ENCODE assay signal across 9 cellular contexts in the genomic region with DNA sequence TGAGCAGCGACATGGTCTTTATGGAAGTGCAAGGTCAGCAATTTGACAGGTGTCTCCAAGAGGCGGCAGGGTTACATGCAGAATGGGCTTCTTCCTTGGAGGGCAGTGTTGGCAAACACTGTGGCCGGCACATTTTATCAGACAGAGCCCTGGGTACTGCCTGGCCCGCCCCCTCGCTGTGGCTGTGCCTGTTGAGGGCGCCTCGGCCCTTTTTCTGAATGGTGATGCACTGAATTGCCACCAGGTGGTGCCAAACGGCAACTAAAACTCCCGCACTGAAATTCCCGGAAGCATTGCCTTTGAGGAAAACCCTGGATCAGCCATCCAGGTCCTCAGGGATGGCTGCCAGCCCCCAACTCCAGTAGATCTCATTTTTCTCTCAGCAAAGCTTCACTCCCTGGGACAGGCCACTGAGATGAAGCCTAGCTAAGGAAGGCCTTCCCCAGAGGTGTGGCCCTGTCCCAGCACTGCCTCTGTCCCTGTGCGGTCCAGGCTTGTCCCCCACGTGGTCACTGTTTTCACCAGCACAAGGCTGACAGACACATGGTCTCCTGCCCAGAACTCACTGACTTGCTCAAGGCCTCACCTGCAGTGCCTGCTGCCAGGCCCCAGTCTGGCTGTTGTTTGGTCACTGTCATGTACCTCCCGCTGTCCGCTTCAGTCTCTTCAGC.
DNase-seq lines count a peak whose midpoint lies in the region; ATAC-seq, FAIRE-seq and TF ChIP-seq lines count a peak whose summit lies in the region.
"Had no signal": no experiment of that assay in that cellular context is flagged by ENCODE, and none has a peak within 500 bp of the region (broad histone marks: within the 10 kb centered on the region; RNA-seq: fewer than 3 reads in every experiment).

No MANE protein-coding gene starts in this region.

- no peak overlapping the region for H2AFZ ChIP-seq in HepG2 (ENCODE audit: low read length)

- BruUV-seq in HepG2 (replicated peaks; lab: Mats Ljungman, UMichigan): no TSS peak

- H3K79me2 ChIP-seq in HepG2 (ENCODE audit: insufficient read depth, low read length): no peaks in the 10 kb centered on the region

- no peak overlapping the region for H3K4me2 ChIP-seq in HepG2 (ENCODE audit: low read depth, low read length)

- peak; percentile 91 for TF ChIP-seq CTCF in HepG2 (CRISPR knock-in tag; IDR thresholded peaks at IDR 0.05)

- H3K27me3 Mint-ChIP-seq in dendritic cell treated with granulocyte-macrophage colony-stimulating factor and Interleukin-4, amounts not matched to agents 40 ng/mL and 50 ng/mL, for 4 days: no peaks in the 10 kb centered on the region
- H3K27me3 Mint-ChIP-seq: activated naive CD4-positive, alpha-beta T cell treated with anti-CD3 and anti-CD28 coated beads, Interleukin-2, amount 50 U/mL, for 24 hours had no signal

- H4K20me1 ChIP-seq in HepG2 (ENCODE audit: insufficient read depth, low read length): no peaks in the 10 kb centered on the region

- no peak overlapping the region for H3K4me3 ChIP-seq in HepG2 (replicated peaks in 1 of 3; ENCODE audit: insufficient read depth in 1 of 3, low read depth in 2 of 3, low read length in 3 of 3)

- no peak for TF ChIP-seq POLR2A in HepG2 (IDR thresholded peaks at IDR 0.05; ENCODE audit: insufficient read depth in 1 of 2, low read depth in 2 of 2, low read length in 2 of 2)

- peak; percentile 41 for DNase-seq in DMS79 (lab: John Stamatoyannopoulos, UW)
- DNase-seq in NCI-H2227 treated with DMSO at 0.1 percent for 48 hours (lab: John Stamatoyannopoulos, UW): peak; percentile 65
- DNase-seq in activated CD4-positive, alpha-beta T cell treated with anti-CD3 and anti-CD28 coated beads for 48 hours: peak; percentile 62
- DNase-seq in HepG2 (ENCODE audit: low spot score): peak; percentile 68
- peak in 2 of 3 experiments; percentile 13 to 18 for DNase-seq in stimulated activated CD4-positive, alpha-beta T cell treated with anti-CD3 and anti-CD28 coated beads, TNF-alpha, amount 100 ng/mL, for 4 hours (ENCODE audit: low read depth in 3 of 3)

- H3K36me3 Mint-ChIP-seq in dendritic cell treated with granulocyte-macrophage colony-stimulating factor and Interleukin-4, amounts not matched to agents 40 ng/mL and 50 ng/mL, for 4 days (ENCODE audit: low read depth): peaks cover 90% of the 10 kb centered on the region

- WGBS in HepG2 (ENCODE audit: low lambda C conversion rate): 49% methylated on average over 12 of the region's 14 CpGs

- no peaks in the 10 kb centered on the region for H3K9me3 ChIP-seq in HepG2 (ENCODE audit: low read length)

- TF ChIP-seq RAD21 in HepG2 (CRISPR knock-in tag; IDR thresholded peaks at IDR 0.05): peak; percentile 92

- H3K4me1 Mint-ChIP-seq in dendritic cell treated with granulocyte-macrophage colony-stimulating factor and Interleukin-4, amounts not matched to agents 40 ng/mL and 50 ng/mL, for 4 days (ENCODE audit: low read depth): peaks cover 6% of the 10 kb centered on the region
- H3K4me1 Mint-ChIP-seq: activated naive CD4-positive, alpha-beta T cell treated with anti-CD3 and anti-CD28 coated beads, Interleukin-2, amount 50 U/mL, for 24 hours had no signal

- H3K9me3 Mint-ChIP-seq in dendritic cell treated with granulocyte-macrophage colony-stimulating factor and Interleukin-4, amounts not matched to agents 40 ng/mL and 50 ng/mL, for 4 days: no peaks in the 10 kb centered on the region
- H3K9me3 Mint-ChIP-seq: activated naive CD4-positive, alpha-beta T cell treated with anti-CD3 and anti-CD28 coated beads, Interleukin-2, amount 50 U/mL, for 24 hours had no signal

- H3K4me3 Mint-ChIP-seq in dendritic cell treated with granulocyte-macrophage colony-stimulating factor and Interleukin-4, amounts not matched to agents 40 ng/mL and 50 ng/mL, for 4 days: no peak overlapping the region
- H3K4me3 Mint-ChIP-seq: activated naive CD4-positive, alpha-beta T cell treated with anti-CD3 and anti-CD28 coated beads, Interleukin-2, amount 50 U/mL, for 24 hours had no signal

- peaks cover 7% of the 10 kb centered on the region; the same call in 1 of the 2 replicates for H3K4me1 ChIP-seq in HepG2 (ENCODE audit: insufficient read depth, low read length)

- in situ Hi-C loops in HepG2 (cut with HindIII; ENCODE audit: extremely low pct_ligation_motif_present, low pct_unique_long_range_greater_than_20kb): loop anchor here (5.0 kb wide), 1 partner anchor 92 kb away; no protein-coding TSS in a partner anchor

- H3K27ac ChIP-seq in HepG2 (ENCODE audit: extremely low read length, insufficient read depth, low read length): no peak overlapping the region

- ATAC-seq in HG02759 (IDR thresholded peaks at IDR 0.05; ENCODE audit: unreplicated experiment): peak; percentile 63
- peak; percentile 84 for ATAC-seq in HepG2
- no peak for ATAC-seq in HG02970 (IDR thresholded peaks at IDR 0.05; ENCODE audit: low FRiP score, unreplicated experiment)

- H3K27ac Mint-ChIP-seq in dendritic cell treated with granulocyte-macrophage colony-stimulating factor and Interleukin-4, amounts not matched to agents 40 ng/mL and 50 ng/mL, for 4 days: peak overlapping the region; percentile 21
- H3K27ac Mint-ChIP-seq: activated naive CD4-positive, alpha-beta T cell treated with anti-CD3 and anti-CD28 coated beads, Interleukin-2, amount 50 U/mL, for 24 hours had no signal

- intact Hi-C loops in dendritic cell treated with granulocyte-macrophage colony-stimulating factor and Interleukin-4, amounts not matched to agents 40 ng/mL and 50 ng/mL, for 4 days (cut with micrococcal nuclease): loop anchor here (1.0 kb wide), 1 partner anchor 94 kb away; no protein-coding TSS in a partner anchor
- intact Hi-C loops in HepG2 (cut with micrococcal nuclease; ENCODE audit: unreplicated experiment): loop anchor here (1.0 to 10.0 kb wide), 3 partner anchors 19 to 321 kb away; no protein-coding TSS in a partner anchor

- TF ChIP-seq EP300 in HepG2 (IDR thresholded peaks at IDR 0.05; ENCODE audit: low read depth in 2 of 2, low read length in 2 of 2) (no peak), HepG2 (CRISPR knock-in tag; IDR thresholded peaks at IDR 0.05; ENCODE audit: borderline replicate concordance) (no peak)

- POLR2A ChIA-PET in HepG2 (lab: Yijun Ruan, JAX): interaction anchor here (1.5 kb wide), 1 partner anchor 93 kb away, joined by 4 read pairs; no protein-coding TSS in a partner anchor

- CTCF ChIA-PET in HepG2 (lab: Yijun Ruan, JAX; ENCODE audit: low intra/inter-chr PET ratio, low total read pairs): interaction anchor here (1.0 to 3.5 kb wide), 5 partner anchors 20 to 322 kb away, joined by 3 to 50 read pairs (median 8); no protein-coding TSS in a partner anchor

- peak; percentile 89 for FAIRE-seq in HepG2 (lab: Jason Lieb, UNC)

- H3K36me3 ChIP-seq in HepG2 (replicated peaks in 1 of 2; ENCODE audit: control insufficient read depth in 1 of 2, insufficient read depth in 2 of 2, low read length in 2 of 2): peaks cover 28 to 62% of the 10 kb centered on the region in 2 experiments

- no peak overlapping the region for H3K9ac ChIP-seq in HepG2 (ENCODE audit: insufficient read depth, low read depth, low read length)

- no peaks in the 10 kb centered on the region for H3K27me3 ChIP-seq in HepG2 (ENCODE audit: control insufficient read depth in 1 of 2, insufficient read depth in 2 of 2, low read length in 2 of 2)

TF ChIP-seq in HepG2, 621 proteins besides CTCF, POLR2A, EP300 and RAD21 (continues in another document):
- TF ChIP-seq, protein P1, sequence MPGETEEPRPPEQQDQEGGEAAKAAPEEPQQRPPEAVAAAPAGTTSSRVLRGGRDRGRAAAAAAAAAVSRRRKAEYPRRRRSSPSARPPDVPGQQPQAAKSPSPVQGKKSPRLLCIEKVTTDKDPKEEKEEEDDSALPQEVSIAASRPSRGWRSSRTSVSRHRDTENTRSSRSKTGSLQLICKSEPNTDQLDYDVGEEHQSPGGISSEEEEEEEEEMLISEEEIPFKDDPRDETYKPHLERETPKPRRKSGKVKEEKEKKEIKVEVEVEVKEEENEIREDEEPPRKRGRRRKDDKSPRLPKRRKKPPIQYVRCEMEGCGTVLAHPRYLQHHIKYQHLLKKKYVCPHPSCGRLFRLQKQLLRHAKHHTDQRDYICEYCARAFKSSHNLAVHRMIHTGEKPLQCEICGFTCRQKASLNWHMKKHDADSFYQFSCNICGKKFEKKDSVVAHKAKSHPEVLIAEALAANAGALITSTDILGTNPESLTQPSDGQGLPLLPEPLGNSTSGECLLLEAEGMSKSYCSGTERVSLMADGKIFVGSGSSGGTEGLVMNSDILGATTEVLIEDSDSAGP (CRISPR knock-in tag; IDR thresholded peaks at IDR 0.05; ENCODE audit: borderline replicate concordance): peak; percentile 29; the same call in 1 of the 2 replicates
- TF ChIP-seq, protein P2, sequence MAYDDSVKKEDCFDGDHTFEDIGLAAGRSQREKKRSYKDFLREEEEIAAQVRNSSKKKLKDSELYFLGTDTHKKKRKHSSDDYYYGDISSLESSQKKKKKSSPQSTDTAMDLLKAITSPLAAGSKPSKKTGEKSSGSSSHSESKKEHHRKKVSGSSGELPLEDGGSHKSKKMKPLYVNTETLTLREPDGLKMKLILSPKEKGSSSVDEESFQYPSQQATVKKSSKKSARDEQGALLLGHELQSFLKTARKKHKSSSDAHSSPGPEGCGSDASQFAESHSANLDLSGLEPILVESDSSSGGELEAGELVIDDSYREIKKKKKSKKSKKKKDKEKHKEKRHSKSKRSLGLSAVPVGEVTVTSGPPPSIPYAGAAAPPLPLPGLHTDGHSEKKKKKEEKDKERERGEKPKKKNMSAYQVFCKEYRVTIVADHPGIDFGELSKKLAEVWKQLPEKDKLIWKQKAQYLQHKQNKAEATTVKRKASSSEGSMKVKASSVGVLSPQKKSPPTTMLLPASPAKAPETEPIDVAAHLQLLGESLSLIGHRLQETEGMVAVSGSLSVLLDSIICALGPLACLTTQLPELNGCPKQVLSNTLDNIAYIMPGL (CRISPR knock-in tag; IDR thresholded peaks at IDR 0.05; ENCODE audit: borderline replicate concordance in 1 of 2, low read depth in 1 of 2): peak; percentile 15 to 34; a peak in 1 of 4 replicates

Comparison
In these comparisons a context has a peak if more than half of its experiments do, and no peak if none do; other contexts are left out.
1. DNase-seq: peak in every context shown above with its lines; median percentile 68 in HepG2; 65 in NCI-H2227 treated with DMSO at 0.1 percent for 48 hours; 62 in activated CD4-positive, alpha-beta T cell treated with anti-CD3 and anti-CD28 coated beads for 48 hours; 41 in DMS79; 16 in stimulated activated CD4-positive, alpha-beta T cell treated with anti-CD3 and anti-CD28 coated beads, TNF-alpha, amount 100 ng/mL, for 4 hours.